7 cellular contexts compared by ENCODE assay signal in genomic region chr9:128546504-128546903, GRCh38.
"Had no signal": no experiment of that assay in that cellular context is flagged by ENCODE, and none has a peak within 500 bp of the region (broad histone marks: within the 10 kb centered on the region; RNA-seq: fewer than 3 reads in every experiment).

No MANE protein-coding gene starts in this region.

- H3K9ac ChIP-seq: KMS-11 had no signal

- H3K4me3 Mint-ChIP-seq: IgD-negative memory B cell had no signal

- FAIRE-seq: HTR-8/SVneo had no signal

- H3K4me2 ChIP-seq: KMS-11 had no signal

- H3K27ac ChIP-seq: HL-60, KMS-11 had no signal

- H3K27ac Mint-ChIP-seq: IgD-negative memory B cell had no signal

- DNase-seq: Karpas-422, KBM-7, KG1 had no signal

- H3K36me3 Mint-ChIP-seq: IgD-negative memory B cell had no signal

- H3K27me3 Mint-ChIP-seq: IgD-negative memory B cell had no signal

- H3K9me3 Mint-ChIP-seq: IgD-negative memory B cell had no signal
